19 cellular contexts compared by ENCODE assay signal in genomic region chr14:89827260-89827659, GRCh38.
DNase-seq lines count a peak whose midpoint lies in the region; ATAC-seq lines count a peak whose summit lies in the region.
"Had no signal": no experiment of that assay in that cellular context is flagged by ENCODE, and none has a peak within 500 bp of the region (broad histone marks: within the 10 kb centered on the region; RNA-seq: fewer than 3 reads in every experiment).

No MANE protein-coding gene starts in this region.

- H2BK12ac ChIP-seq in trophoblast cell (ENCODE audit: low read length), result peak overlapping the region; percentile 83

- H2BK120ac ChIP-seq in trophoblast cell (ENCODE audit: insufficient read depth, low read length, poor library complexity), result no peak overlapping the region

- H3K14ac ChIP-seq in trophoblast cell (ENCODE audit: low read length), result no peak overlapping the region

- no peak overlapping the region for H2BK5ac ChIP-seq in trophoblast cell (ENCODE audit: low read depth, low read length, poor library complexity)

- DNase-seq in GDM1 (lab: John Stamatoyannopoulos, UW) (peak; percentile 71), Kasumi-1 (lab: John Stamatoyannopoulos, UW) (peak; percentile 33 to 59), dermis blood vessel endothelial cell (peak; percentile 6), trophoblast cell (no peak), ureter (ENCODE audit: low spot score) (no peak), Karpas-422 (no peak), iPS-NIHi7 (ENCODE audit: extremely low spot score) (no peak)
- DNase-seq: CD4-positive, alpha-beta memory T cell; DND-41; NCI-H1092 treated with DMSO at 0.1 percent for 48 hours; NCI-H1436 treated with DMSO at 0.1 percent for 48 hours; NCI-H1930; NCI-H2227 treated with DMSO at 0.1 percent for 48 hours; NCI-H510A; NCI-H748 treated with DMSO at 0.1 percent for 48 hours; NK-92 treated with Interleukin-12 subunit alpha and Interleukin-12 subunit beta, amount 100 ng/mL, for 24 hours had no signal

- H2AFZ ChIP-seq in trophoblast cell (ENCODE audit: insufficient read depth, low read length, poor library complexity), result no peak overlapping the region
- no peak overlapping the region for H2AFZ ChIP-seq in Karpas-422 (ENCODE audit: low read length)

- WGBS in trophoblast cell (ENCODE audit: extremely low coverage, insufficient coverage, insufficient read length), result no CpG with 5 or more reads among the region's 7 CpGs

- no peaks in the 10 kb centered on the region for H3K36me3 ChIP-seq in trophoblast cell (ENCODE audit: control insufficient read depth in 1 of 2, insufficient read depth in 2 of 2, low read length in 2 of 2)
- H3K36me3 ChIP-seq in Karpas-422 (ENCODE audit: insufficient read depth, low read length), result no peaks in the 10 kb centered on the region
- H3K36me3 ChIP-seq: BLaER1 had no signal

- H4K8ac ChIP-seq in trophoblast cell (ENCODE audit: low read depth, low read length), result no peak overlapping the region

- H3K27me3 ChIP-seq in trophoblast cell (ENCODE audit: insufficient read depth, low read length), result no peaks in the 10 kb centered on the region
- H3K27me3 ChIP-seq in Karpas-422 (ENCODE audit: low read length), result no peaks in the 10 kb centered on the region
- H3K27me3 ChIP-seq: BLaER1 had no signal

- H3K9ac ChIP-seq in trophoblast cell (ENCODE audit: low read length) (no peak overlapping the region), Karpas-422 (ENCODE audit: low read length) (no peak overlapping the region)
- H3K9ac ChIP-seq: BLaER1 had no signal

- H3K79me2 ChIP-seq in trophoblast cell (ENCODE audit: control insufficient read depth, insufficient read depth, low read length, poor library complexity), result no peaks in the 10 kb centered on the region
- no peaks in the 10 kb centered on the region for H3K79me2 ChIP-seq in Karpas-422 (ENCODE audit: low read length)

- H3K4me2 ChIP-seq in trophoblast cell (ENCODE audit: low read length), result no peak overlapping the region
- no peak overlapping the region for H3K4me2 ChIP-seq in Karpas-422 (ENCODE audit: low read depth, low read length, poor library complexity, severe bottlenecking)
- H3K4me2 ChIP-seq: BLaER1 had no signal

- no peak overlapping the region for H4K12ac ChIP-seq in trophoblast cell (ENCODE audit: low read depth, low read length)

- no peak overlapping the region for H2AK5ac ChIP-seq in trophoblast cell (ENCODE audit: low read length)

- no peak overlapping the region for H3K27ac ChIP-seq in trophoblast cell (ENCODE audit: low read depth, low read length)
- H3K27ac ChIP-seq in Karpas-422 (ENCODE audit: low read length), result no peak overlapping the region
- H3K27ac ChIP-seq: BLaER1, RWPE1 had no signal

- H4K20me1 ChIP-seq in Karpas-422 (ENCODE audit: insufficient read depth, low read depth, low read length), result peaks cover 3% of the 10 kb centered on the region; the same call in 1 of the 2 replicates
- H4K20me1 ChIP-seq: BLaER1 had no signal

- peaks cover 4% of the 10 kb centered on the region for H3K79me1 ChIP-seq in trophoblast cell (ENCODE audit: low read length)

- H3K9me2 ChIP-seq in Karpas-422 (replicated peaks; ENCODE audit: insufficient read depth, low read length), result no peaks in the 10 kb centered on the region

- no peak for ATAC-seq in HG02981 (IDR thresholded peaks at IDR 0.05; ENCODE audit: unreplicated experiment)

- no peak overlapping the region for H3K23ac ChIP-seq in trophoblast cell (ENCODE audit: low read length)

- peaks cover 0 to 7% of the 10 kb centered on the region in 2 experiments for H3K4me1 ChIP-seq in trophoblast cell (ENCODE audit: control insufficient read depth in 1 of 2, insufficient read depth in 2 of 2, low read length in 2 of 2)
- no peaks in the 10 kb centered on the region for H3K4me1 ChIP-seq in Karpas-422 (ENCODE audit: low read length)
- H3K4me1 ChIP-seq: BLaER1 had no signal

- peak overlapping the region; percentile 74 for H4K91ac ChIP-seq in trophoblast cell (ENCODE audit: low read depth, low read length)

- H3K4ac ChIP-seq in trophoblast cell (ENCODE audit: low read depth, low read length), result no peak overlapping the region

- no peaks in the 10 kb centered on the region for H3K9me3 ChIP-seq in trophoblast cell (ENCODE audit: insufficient read depth, low read depth, low read length)
- H3K9me3 ChIP-seq in Karpas-422 (ENCODE audit: low read length), result no peaks in the 10 kb centered on the region

- H3K4me3 ChIP-seq in trophoblast cell (ENCODE audit: low read depth, low read length) (no peak overlapping the region), Karpas-422 (ENCODE audit: low read length) (no peak overlapping the region)
- H3K4me3 ChIP-seq: BLaER1 had no signal

- H3K18ac ChIP-seq in trophoblast cell (ENCODE audit: low read length), result no peak overlapping the region

Comparison
In these comparisons a context has a peak if more than half of its experiments do, and no peak if none do; other contexts are left out.
1. DNase-seq: peak in GDM1 (single experiment), Kasumi-1 (2 of 2) and dermis blood vessel endothelial cell (single experiment); none in trophoblast cell (0 of 2), ureter (single experiment), Karpas-422 (single experiment) and iPS-NIHi7 (single experiment).